35 cellular contexts compared by ENCODE assay signal in genomic region chr14:95253039-95253620, GRCh38.
DNase-seq lines count a peak whose midpoint lies in the region; ATAC-seq, FAIRE-seq and TF ChIP-seq lines count a peak whose summit lies in the region.
"Had no signal": no experiment of that assay in that cellular context is flagged by ENCODE, and none has a peak within 500 bp of the region (broad histone marks: within the 10 kb centered on the region; RNA-seq: fewer than 3 reads in every experiment).

No MANE protein-coding gene starts in this region.

- H3K9me3 Mint-ChIP-seq in astrocyte (ENCODE audit: unreplicated experiment), result peaks cover 5% of the 10 kb centered on the region
- H3K9me3 Mint-ChIP-seq: activated CD8-positive, alpha-beta T cell treated with anti-CD3 and anti-CD28 coated beads for 36 hours; activated naive CD4-positive, alpha-beta T cell treated with anti-CD3 and anti-CD28 coated beads, Interleukin-2, amount 50 U/mL, for 24 hours; CD4-positive, CD25-positive, alpha-beta regulatory T cell; immature natural killer cell; memory B cell had no signal

- no peak for TF ChIP-seq RAD21 in SK-N-SH (IDR thresholded peaks at IDR 0.05; ENCODE audit: low read length)

- H3K9me3 ChIP-seq in SK-N-SH (no peaks in the 10 kb centered on the region), astrocyte (ENCODE audit: insufficient read depth, low read depth, low read length) (no peaks in the 10 kb centered on the region)
- H3K9me3 ChIP-seq: breast epithelium, sigmoid colon, upper lobe of left lung had no signal

- H3K27me3 ChIP-seq in SK-N-SH (ENCODE audit: insufficient read depth) (no peaks in the 10 kb centered on the region), astrocyte (ENCODE audit: insufficient read depth, low read length) (no peaks in the 10 kb centered on the region)
- H3K27me3 ChIP-seq: breast epithelium, sigmoid colon, upper lobe of left lung had no signal

- H3K79me2 ChIP-seq in SK-N-SH (ENCODE audit: insufficient read depth), result no peaks in the 10 kb centered on the region
- no peaks in the 10 kb centered on the region for H3K79me2 ChIP-seq in astrocyte (ENCODE audit: insufficient read depth, low read length)

- no peak overlapping the region for H3K4me3 Mint-ChIP-seq in astrocyte (ENCODE audit: unreplicated experiment)
- H3K4me3 Mint-ChIP-seq: activated CD8-positive, alpha-beta T cell treated with anti-CD3 and anti-CD28 coated beads for 36 hours; activated naive CD4-positive, alpha-beta T cell treated with anti-CD3 and anti-CD28 coated beads, Interleukin-2, amount 50 U/mL, for 24 hours; CD4-positive, CD25-positive, alpha-beta regulatory T cell; immature natural killer cell; memory B cell had no signal

- CTCF ChIA-PET in SK-N-SH (lab: Yijun Ruan, JAX) (no interaction called here), HEK293T (lab: Yijun Ruan, JAX) (interaction anchor here (1.0 kb wide), 1 partner anchor 14 kb away, joined by 3 read pairs; no protein-coding TSS in a partner anchor)

- FAIRE-seq in astrocyte (lab: Jason Lieb, UNC), result no peak
- no peak for FAIRE-seq in D721Med (lab: Jason Lieb, UNC)
- FAIRE-seq: GM18507, H54 had no signal

- no peak for DNase-seq in SK-N-SH
- DNase-seq in astrocyte (ENCODE audit: low read depth), result no peak
- peak; percentile 61 to 86 for DNase-seq in lung microvascular endothelial cell (ENCODE audit: low read depth in 2 of 2)
- no peak for DNase-seq in substantia nigra (lab: John Stamatoyannopoulos, UW)
- no peak for DNase-seq in HEK293T (ENCODE audit: extremely low spot score)
- DNase-seq in D721Med (ENCODE audit: insufficient read length, low spot score), result no peak
- DNase-seq: activated CD4-positive, CD25-positive, alpha-beta regulatory T cell treated with anti-CD3 and anti-CD28 coated beads, Interleukin-2, amount 50 U/mL, for 72 hours; activated CD8-positive, alpha-beta T cell treated with anti-CD3 and anti-CD28 coated beads for 36 hours; amygdala; Calu3; CD4-positive, CD25-positive, alpha-beta regulatory T cell; DND-41; immature natural killer cell; Kasumi-1; left colon; NCI-H1417 treated with DMSO at 0.1 percent for 48 hours; NCI-H2081 treated with DMSO at 0.1 percent for 48 hours; NCI-H2227 treated with DMSO at 0.1 percent for 48 hours; NCI-H526; OCI-M1; sigmoid colon; stimulated activated CD4-positive, alpha-beta T cell treated with anti-CD3 and anti-CD28 coated beads, Interleukin-15, amount 100 ng/mL, for 24 hours; stimulated activated CD4-positive, alpha-beta T cell treated with anti-CD3 and anti-CD28 coated beads, Interleukin-4, amount 100 ng/mL, for 4 hours; T-helper 2 cell; upper lobe of left lung had no signal

- no peaks in the 10 kb centered on the region for H3K36me3 Mint-ChIP-seq in astrocyte (ENCODE audit: low read depth, unreplicated experiment)
- H3K36me3 Mint-ChIP-seq: activated naive CD4-positive, alpha-beta T cell treated with anti-CD3 and anti-CD28 coated beads, Interleukin-2, amount 50 U/mL, for 24 hours; CD4-positive, CD25-positive, alpha-beta regulatory T cell; immature natural killer cell; memory B cell had no signal

- H3K36me3 ChIP-seq in SK-N-SH (replicated peaks in 1 of 2; ENCODE audit: control insufficient read depth in 1 of 2, insufficient read depth in 2 of 2, low read length in 1 of 2), result no peaks in the 10 kb centered on the region
- no peaks in the 10 kb centered on the region for H3K36me3 ChIP-seq in astrocyte (ENCODE audit: insufficient read depth, low read length)
- H3K36me3 ChIP-seq: breast epithelium, sigmoid colon, upper lobe of left lung had no signal

- 70% methylated on average over 6 of the region's 6 CpGs for WGBS in SK-N-SH (ENCODE audit: low lambda C conversion rate)

- H3K27ac Mint-ChIP-seq in astrocyte (ENCODE audit: unreplicated experiment), result peak overlapping the region; percentile 31
- H3K27ac Mint-ChIP-seq: activated CD8-positive, alpha-beta T cell treated with anti-CD3 and anti-CD28 coated beads for 36 hours; activated naive CD4-positive, alpha-beta T cell treated with anti-CD3 and anti-CD28 coated beads, Interleukin-2, amount 50 U/mL, for 24 hours; CD4-positive, CD25-positive, alpha-beta regulatory T cell; immature natural killer cell; memory B cell; progenitor cell of endocrine pancreas had no signal

- no peak overlapping the region for H3K4me3 ChIP-seq in SK-N-SH (ENCODE audit: low read depth in 2 of 2, low read length in 1 of 2)
- no peak overlapping the region for H3K4me3 ChIP-seq in astrocyte (ENCODE audit: insufficient read depth, low read depth, low read length)
- H3K4me3 ChIP-seq: breast epithelium, sigmoid colon, SK-N-MC, upper lobe of left lung had no signal

- no peaks in the 10 kb centered on the region for H3K9me2 ChIP-seq in SK-N-SH

- H3K27ac ChIP-seq in SK-N-SH (ENCODE audit: low read depth in 2 of 2, low read length in 1 of 2) (no peak overlapping the region), astrocyte (ENCODE audit: low read depth, low read length) (no peak overlapping the region), substantia nigra (ENCODE audit: low read depth, low read length, poor library complexity, severe bottlenecking) (peak overlapping the region; percentile 14)
- H3K27ac ChIP-seq: 22Rv1, breast epithelium, sigmoid colon, SK-N-MC, upper lobe of left lung had no signal

- H3K4me2 ChIP-seq in SK-N-SH (no peak overlapping the region), astrocyte (ENCODE audit: low read length) (no peak overlapping the region)

- H3K4me1 Mint-ChIP-seq in astrocyte (ENCODE audit: low read depth, unreplicated experiment), result peaks cover 51% of the 10 kb centered on the region
- H3K4me1 Mint-ChIP-seq: activated naive CD4-positive, alpha-beta T cell treated with anti-CD3 and anti-CD28 coated beads, Interleukin-2, amount 50 U/mL, for 24 hours; CD4-positive, CD25-positive, alpha-beta regulatory T cell; immature natural killer cell had no signal

- POLR2A ChIA-PET in SK-N-SH (lab: Yijun Ruan, JAX) (no interaction called here), HEK293T (lab: Yijun Ruan, JAX) (no interaction called here)

- H3K9ac ChIP-seq in SK-N-SH, result no peak overlapping the region
- no peak overlapping the region for H3K9ac ChIP-seq in astrocyte (ENCODE audit: low read length)

- TF ChIP-seq EP300 in SK-N-SH (IDR thresholded peaks at IDR 0.05; ENCODE audit: borderline replicate concordance in 1 of 2, low read depth in 1 of 2, low read length in 1 of 2), result no peak

- TF ChIP-seq CTCF in SK-N-SH (IDR thresholded peaks at IDR 0.05) (no peak), astrocyte (IDR thresholded peaks at IDR 0.05; ENCODE audit: insufficient read depth, low read depth, low read length) (no peak), D721Med (IDR thresholded peaks at IDR 0.05; ENCODE audit: insufficient read depth, missing control alignments) (no peak)

- H2AFZ ChIP-seq in SK-N-SH (ENCODE audit: low read depth) (0 out of 2 replicates have a peak overlapping the region, but pooled peaks have one; percentile 31), astrocyte (ENCODE audit: low read depth, low read length) (no peak overlapping the region)

- peaks cover 2% of the 10 kb centered on the region for H3K27me3 Mint-ChIP-seq in astrocyte (ENCODE audit: low read depth, unreplicated experiment)
- H3K27me3 Mint-ChIP-seq: activated CD8-positive, alpha-beta T cell treated with anti-CD3 and anti-CD28 coated beads for 36 hours; CD4-positive, CD25-positive, alpha-beta regulatory T cell; progenitor cell of endocrine pancreas had no signal

- no peak for ATAC-seq in SK-N-SH treated with all-trans-retinoic acid at 6 μM for 48 hours
- ATAC-seq in esophagus mucosa, result no peak
- ATAC-seq: activated CD8-positive, alpha-beta T cell treated with anti-CD3 and anti-CD28 coated beads for 36 hours had no signal

- H3K4me1 ChIP-seq in SK-N-SH (ENCODE audit: control insufficient read depth in 1 of 2, insufficient read depth in 2 of 2, low read depth in 1 of 2, low read length in 1 of 2) (peaks cover 15 to 16% of the 10 kb centered on the region in 2 experiments), astrocyte (ENCODE audit: insufficient read depth, low read length) (peaks cover 24% of the 10 kb centered on the region)

- peaks cover 11% of the 10 kb centered on the region for H3F3A ChIP-seq in SK-N-SH (replicated peaks; ENCODE audit: insufficient read depth)

- no peaks in the 10 kb centered on the region for H4K20me1 ChIP-seq in SK-N-SH (ENCODE audit: insufficient read depth)
- no peaks in the 10 kb centered on the region for H4K20me1 ChIP-seq in astrocyte (ENCODE audit: insufficient read depth, low read length)

TF ChIP-seq in SK-N-SH, 30 proteins besides CTCF, POLR2A, EP300 and RAD21 (continues in another document):
- no peak for TF ChIP-seq JUND (IDR thresholded peaks at IDR 0.05)
- TF ChIP-seq MXI1 (IDR thresholded peaks at IDR 0.05; ENCODE audit: low read depth, low read length), result no peak
- no peak for TF ChIP-seq USF2 (IDR thresholded peaks at IDR 0.05; ENCODE audit: borderline replicate concordance, low read depth, low read length)

TF ChIP-seq in SK-N-SH treated with all-trans-retinoic acid at 6 μM for 48 hours, 23 proteins besides CTCF, POLR2A, EP300 and RAD21 (continues in another document):
- TF ChIP-seq ESRRG (CRISPR knock-in tag; IDR thresholded peaks at IDR 0.05) (no peak), CSDC2 (CRISPR knock-in tag; IDR thresholded peaks at IDR 0.05) (no peak), ISL1 (CRISPR knock-in tag; IDR thresholded peaks at IDR 0.05) (no peak), ZFP3 (CRISPR knock-in tag; IDR thresholded peaks at IDR 0.05) (no peak)

TF ChIP-seq in HEK293T, 16 proteins besides CTCF, POLR2A, EP300 and RAD21:
- no peak for TF ChIP-seq L3MBTL2 (conservative IDR thresholded peaks at IDR 0.05)
- no peak for TF ChIP-seq FOXM1 (IDR thresholded peaks at IDR 0.05; ENCODE audit: borderline replicate concordance)

Comparison
In these comparisons a context has a peak if more than half of its experiments do, and no peak if none do; other contexts are left out.
1. DNase-seq: peak in lung microvascular endothelial cell (2 of 2); none in SK-N-SH (single experiment), astrocyte (single experiment), substantia nigra (0 of 49), HEK293T (single experiment) and D721Med (single experiment).